Comparison of ENCODE assay signal across 1 cellular context in genomic region chr11:7575841-7576451, GRCh38.
TF ChIP-seq lines count a peak whose summit lies in the region.

No MANE protein-coding gene starts in this region.

TF ChIP-seq in HepG2, 621 proteins besides CTCF, POLR2A, EP300 and RAD21 (continued from another document and continues in another):
- no peak for TF ChIP-seq ZKSCAN5 (CRISPR knock-in tag; IDR thresholded peaks at IDR 0.05)
- TF ChIP-seq SALL1 (CRISPR knock-in tag; IDR thresholded peaks at IDR 0.05) = no peak
- no peak for TF ChIP-seq MED13 (CRISPR knock-in tag; IDR thresholded peaks at IDR 0.05)
- TF ChIP-seq GATAD2A (CRISPR knock-in tag; IDR thresholded peaks at IDR 0.05) = 0 out of 2 replicates have a peak, but pooled peaks have one; percentile 7
- TF ChIP-seq ZNF136 (CRISPR knock-in tag; IDR thresholded peaks at IDR 0.05; ENCODE audit: low read depth) = no peak
- no peak for TF ChIP-seq PHF21A (CRISPR knock-in tag; IDR thresholded peaks at IDR 0.05)
- no peak for TF ChIP-seq KLF16 (CRISPR knock-in tag; IDR thresholded peaks at IDR 0.05)
- TF ChIP-seq NBN (conservative IDR thresholded peaks at IDR 0.05) = no peak
- TF ChIP-seq SSRP1 (CRISPR knock-in tag; IDR thresholded peaks at IDR 0.05) = no peak
- no peak for TF ChIP-seq ZSCAN21 (CRISPR knock-in tag; IDR thresholded peaks at IDR 0.05; ENCODE audit: borderline replicate concordance)
- no peak for TF ChIP-seq ELF1 (CRISPR knock-in tag; IDR thresholded peaks at IDR 0.05)
- TF ChIP-seq, protein P1, sequence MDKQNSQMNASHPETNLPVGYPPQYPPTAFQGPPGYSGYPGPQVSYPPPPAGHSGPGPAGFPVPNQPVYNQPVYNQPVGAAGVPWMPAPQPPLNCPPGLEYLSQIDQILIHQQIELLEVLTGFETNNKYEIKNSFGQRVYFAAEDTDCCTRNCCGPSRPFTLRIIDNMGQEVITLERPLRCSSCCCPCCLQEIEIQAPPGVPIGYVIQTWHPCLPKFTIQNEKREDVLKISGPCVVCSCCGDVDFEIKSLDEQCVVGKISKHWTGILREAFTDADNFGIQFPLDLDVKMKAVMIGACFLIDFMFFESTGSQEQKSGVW (CRISPR knock-in tag; IDR thresholded peaks at IDR 0.05; ENCODE audit: borderline replicate concordance) = no peak
- TF ChIP-seq KAT2B (IDR thresholded peaks at IDR 0.05; ENCODE audit: borderline replicate concordance, low read depth, low read length) = no peak
- TF ChIP-seq ZFY (CRISPR knock-in tag; IDR thresholded peaks at IDR 0.05) = peak; percentile 27; the same call in 1 of the 2 replicates
- TF ChIP-seq ZHX1 (CRISPR knock-in tag; IDR thresholded peaks at IDR 0.05; ENCODE audit: low read depth) = no peak
- TF ChIP-seq ZNF605 (CRISPR knock-in tag; IDR thresholded peaks at IDR 0.05) = no peak
- no peak for TF ChIP-seq MNT (IDR thresholded peaks at IDR 0.05)
- no peak for TF ChIP-seq KAT8 (CRISPR knock-in tag; IDR thresholded peaks at IDR 0.05)
- no peak for TF ChIP-seq MBNL3 (CRISPR knock-in tag; conservative IDR thresholded peaks at IDR 0.05)
- no peak for TF ChIP-seq ZNF777 (CRISPR knock-in tag; IDR thresholded peaks at IDR 0.05)
- no peak for TF ChIP-seq CREBL2 (CRISPR knock-in tag; IDR thresholded peaks at IDR 0.05; ENCODE audit: borderline replicate concordance)
- no peak for TF ChIP-seq ATF7 (IDR thresholded peaks at IDR 0.05)
- TF ChIP-seq ATF7 (CRISPR knock-in tag; IDR thresholded peaks at IDR 0.05) = no peak
- no peak for TF ChIP-seq NR3C1 (CRISPR knock-in tag; IDR thresholded peaks at IDR 0.05)
- TF ChIP-seq ZNF18 (CRISPR knock-in tag; IDR thresholded peaks at IDR 0.05; ENCODE audit: insufficient replicate concordance) = peak; percentile 99
- no peak for TF ChIP-seq ZNF484 (CRISPR knock-in tag; IDR thresholded peaks at IDR 0.05; ENCODE audit: borderline replicate concordance, low read depth)
- TF ChIP-seq, protein P2, sequence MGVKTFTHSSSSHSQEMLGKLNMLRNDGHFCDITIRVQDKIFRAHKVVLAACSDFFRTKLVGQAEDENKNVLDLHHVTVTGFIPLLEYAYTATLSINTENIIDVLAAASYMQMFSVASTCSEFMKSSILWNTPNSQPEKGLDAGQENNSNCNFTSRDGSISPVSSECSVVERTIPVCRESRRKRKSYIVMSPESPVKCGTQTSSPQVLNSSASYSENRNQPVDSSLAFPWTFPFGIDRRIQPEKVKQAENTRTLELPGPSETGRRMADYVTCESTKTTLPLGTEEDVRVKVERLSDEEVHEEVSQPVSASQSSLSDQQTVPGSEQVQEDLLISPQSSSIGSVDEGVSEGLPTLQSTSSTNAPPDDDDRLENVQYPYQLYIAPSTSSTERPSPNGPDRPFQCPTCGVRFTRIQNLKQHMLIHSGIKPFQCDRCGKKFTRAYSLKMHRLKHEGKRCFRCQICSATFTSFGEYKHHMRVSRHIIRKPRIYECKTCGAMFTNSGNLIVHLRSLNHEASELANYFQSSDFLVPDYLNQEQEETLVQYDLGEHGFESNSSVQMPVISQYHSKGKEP (CRISPR knock-in tag; IDR thresholded peaks at IDR 0.05) = no peak
- TF ChIP-seq, protein P3, sequence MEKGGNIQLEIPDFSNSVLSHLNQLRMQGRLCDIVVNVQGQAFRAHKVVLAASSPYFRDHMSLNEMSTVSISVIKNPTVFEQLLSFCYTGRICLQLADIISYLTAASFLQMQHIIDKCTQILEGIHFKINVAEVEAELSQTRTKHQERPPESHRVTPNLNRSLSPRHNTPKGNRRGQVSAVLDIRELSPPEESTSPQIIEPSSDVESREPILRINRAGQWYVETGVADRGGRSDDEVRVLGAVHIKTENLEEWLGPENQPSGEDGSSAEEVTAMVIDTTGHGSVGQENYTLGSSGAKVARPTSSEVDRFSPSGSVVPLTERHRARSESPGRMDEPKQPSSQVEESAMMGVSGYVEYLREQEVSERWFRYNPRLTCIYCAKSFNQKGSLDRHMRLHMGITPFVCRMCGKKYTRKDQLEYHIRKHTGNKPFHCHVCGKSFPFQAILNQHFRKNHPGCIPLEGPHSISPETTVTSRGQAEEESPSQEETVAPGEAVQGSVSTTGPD (CRISPR knock-in tag; IDR thresholded peaks at IDR 0.05) = peak; percentile 61; the same call in 1 of the 2 replicates
- TF ChIP-seq JARID2 (CRISPR knock-in tag; IDR thresholded peaks at IDR 0.05; ENCODE audit: insufficient replicate concordance) = no peak
- TF ChIP-seq ATF5 (CRISPR knock-in tag; IDR thresholded peaks at IDR 0.05; ENCODE audit: low read depth) = no peak
- no peak for TF ChIP-seq MAFK (conservative IDR thresholded peaks at IDR 0.05 in 1 of 2, IDR thresholded peaks at IDR 0.05 in 1 of 2; ENCODE audit: low read length in 2 of 2)
- no peak for TF ChIP-seq ZNF101 (CRISPR knock-in tag; IDR thresholded peaks at IDR 0.05; ENCODE audit: borderline replicate concordance, low read depth)
- TF ChIP-seq ZNF234 (CRISPR knock-in tag; conservative IDR thresholded peaks at IDR 0.05) = no peak
- no peak for TF ChIP-seq SATB2 (CRISPR knock-in tag; IDR thresholded peaks at IDR 0.05)
- TF ChIP-seq, protein P4, sequence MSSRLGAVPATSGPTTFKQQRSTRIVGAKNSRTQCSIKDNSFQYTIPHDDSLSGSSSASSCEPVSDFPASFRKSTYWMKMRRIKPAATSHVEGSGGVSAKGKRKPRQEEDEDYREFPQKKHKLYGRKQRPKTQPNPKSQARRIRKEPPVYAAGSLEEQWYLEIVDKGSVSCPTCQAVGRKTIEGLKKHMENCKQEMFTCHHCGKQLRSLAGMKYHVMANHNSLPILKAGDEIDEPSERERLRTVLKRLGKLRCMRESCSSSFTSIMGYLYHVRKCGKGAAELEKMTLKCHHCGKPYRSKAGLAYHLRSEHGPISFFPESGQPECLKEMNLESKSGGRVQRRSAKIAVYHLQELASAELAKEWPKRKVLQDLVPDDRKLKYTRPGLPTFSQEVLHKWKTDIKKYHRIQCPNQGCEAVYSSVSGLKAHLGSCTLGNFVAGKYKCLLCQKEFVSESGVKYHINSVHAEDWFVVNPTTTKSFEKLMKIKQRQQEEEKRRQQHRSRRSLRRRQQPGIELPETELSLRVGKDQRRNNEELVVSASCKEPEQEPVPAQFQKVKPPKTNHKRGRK (CRISPR knock-in tag; IDR thresholded peaks at IDR 0.05) = no peak
- TF ChIP-seq, protein P5, sequence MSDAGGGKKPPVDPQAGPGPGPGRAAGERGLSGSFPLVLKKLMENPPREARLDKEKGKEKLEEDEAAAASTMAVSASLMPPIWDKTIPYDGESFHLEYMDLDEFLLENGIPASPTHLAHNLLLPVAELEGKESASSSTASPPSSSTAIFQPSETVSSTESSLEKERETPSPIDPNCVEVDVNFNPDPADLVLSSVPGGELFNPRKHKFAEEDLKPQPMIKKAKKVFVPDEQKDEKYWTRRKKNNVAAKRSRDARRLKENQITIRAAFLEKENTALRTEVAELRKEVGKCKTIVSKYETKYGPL (CRISPR knock-in tag; IDR thresholded peaks at IDR 0.05) = no peak
- TF ChIP-seq NKX3-1 (CRISPR knock-in tag; IDR thresholded peaks at IDR 0.05) = no peak
- no peak for TF ChIP-seq BRCA1 (CRISPR knock-in tag; IDR thresholded peaks at IDR 0.05)
- TF ChIP-seq JUNB (CRISPR knock-in tag; IDR thresholded peaks at IDR 0.05; ENCODE audit: borderline replicate concordance) = no peak
- no peak for TF ChIP-seq ZNF816 (CRISPR knock-in tag; IDR thresholded peaks at IDR 0.05; ENCODE audit: borderline replicate concordance)
- TF ChIP-seq NFYB (CRISPR knock-in tag; IDR thresholded peaks at IDR 0.05) = no peak
- TF ChIP-seq KAT7 (CRISPR knock-in tag; IDR thresholded peaks at IDR 0.05; ENCODE audit: borderline replicate concordance) = no peak
- TF ChIP-seq FLYWCH1 (CRISPR knock-in tag; IDR thresholded peaks at IDR 0.05) = no peak
- TF ChIP-seq ZNF772 (CRISPR knock-in tag; IDR thresholded peaks at IDR 0.05) = 0 out of 2 replicates have a peak, but pooled peaks have one; percentile 20
- TF ChIP-seq PHF8 (CRISPR knock-in tag; IDR thresholded peaks at IDR 0.05) = 0 out of 2 replicates have a peak, but pooled peaks have one; percentile 1
- TF ChIP-seq ZNF33B (CRISPR knock-in tag; IDR thresholded peaks at IDR 0.05) = no peak
- TF ChIP-seq ZNF580 (CRISPR knock-in tag; IDR thresholded peaks at IDR 0.05; ENCODE audit: borderline replicate concordance, low read depth) = no peak
- no peak for TF ChIP-seq SP1 (IDR thresholded peaks at IDR 0.05)
- no peak for TF ChIP-seq SP1 (CRISPR knock-in tag; IDR thresholded peaks at IDR 0.05)
- TF ChIP-seq, protein P6, sequence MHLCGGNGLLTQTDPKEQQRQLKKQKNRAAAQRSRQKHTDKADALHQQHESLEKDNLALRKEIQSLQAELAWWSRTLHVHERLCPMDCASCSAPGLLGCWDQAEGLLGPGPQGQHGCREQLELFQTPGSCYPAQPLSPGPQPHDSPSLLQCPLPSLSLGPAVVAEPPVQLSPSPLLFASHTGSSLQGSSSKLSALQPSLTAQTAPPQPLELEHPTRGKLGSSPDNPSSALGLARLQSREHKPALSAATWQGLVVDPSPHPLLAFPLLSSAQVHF (CRISPR knock-in tag; IDR thresholded peaks at IDR 0.05) = no peak
- no peak for TF ChIP-seq THYN1 (CRISPR knock-in tag; IDR thresholded peaks at IDR 0.05; ENCODE audit: borderline replicate concordance, low read depth)
- TF ChIP-seq MAFG (CRISPR knock-in tag; IDR thresholded peaks at IDR 0.05) = no peak
- no peak for TF ChIP-seq PRMT3 (CRISPR knock-in tag; IDR thresholded peaks at IDR 0.05; ENCODE audit: borderline replicate concordance, low read depth)
- no peak for TF ChIP-seq HNRNPH1 (optimal IDR thresholded peaks at IDR 0.05; ENCODE audit: low read depth, low read length)
- TF ChIP-seq FOXJ3 (CRISPR knock-in tag; IDR thresholded peaks at IDR 0.05; ENCODE audit: borderline replicate concordance) = no peak
- TF ChIP-seq ZFP41 (CRISPR knock-in tag; IDR thresholded peaks at IDR 0.05; ENCODE audit: borderline replicate concordance) = no peak
- TF ChIP-seq ZNF501 (CRISPR knock-in tag; IDR thresholded peaks at IDR 0.05) = no peak; the same call in 1 of the 2 replicates
